Comparison of ENCODE assay signal across 8 cellular contexts in genomic region chr1:44807364-44808062, GRCh38. TPM values are rescaled to one million over a fixed set of nuclear protein-coding genes. Genes with fewer than 3 reads are reported as not detected.
DNase-seq lines count a peak whose midpoint lies in the region; ATAC-seq and TF ChIP-seq lines count a peak whose summit lies in the region.

No MANE protein-coding gene starts in this region.

- TF ChIP-seq CTCF in GM10266 (IDR thresholded peaks at IDR 0.05; ENCODE audit: control insufficient read depth, insufficient read depth, low read depth, missing control alignments) (no peak), PC-9 (conservative IDR thresholded peaks at IDR 0.05) (no peak)

- TSS peak; percentile 24 for BruUV-seq in PC-9 (replicated peaks; lab: Mats Ljungman, UMichigan)

- no peaks in the 10 kb centered on the region for H3K9me2 ChIP-seq in PC-9 (ENCODE audit: insufficient read depth)

- no peaks in the 10 kb centered on the region for H4K20me1 ChIP-seq in PC-9 (ENCODE audit: insufficient read depth)

- peaks cover 10% of the 10 kb centered on the region; the same call in 1 of the 2 replicates for H3K36me3 ChIP-seq in PC-9 (ENCODE audit: low read depth)
- H3K36me3 ChIP-seq in mucosa of stomach (ENCODE audit: control insufficient read depth, insufficient read depth, low read length): peaks cover 20% of the 10 kb centered on the region

- H3K9me3 ChIP-seq in PC-9 (ENCODE audit: insufficient read depth, low read depth) (no peaks in the 10 kb centered on the region), mucosa of stomach (ENCODE audit: control insufficient read depth, low read length) (no peaks in the 10 kb centered on the region)

- peak overlapping the region; percentile 70 for H3K4me2 ChIP-seq in PC-9

- H2AFZ ChIP-seq in PC-9: no peak overlapping the region

- DNase-seq in GM10266 (ENCODE audit: extremely low spot score): peak; percentile 88
- DNase-seq in PC-9: peak; percentile 99
- DNase-seq in activated T-cell treated with anti-CD3 and anti-CD28 coated beads, Interleukin-2, amount 50 U/mL, for 48 hours: peak; percentile 93 to 94
- DNase-seq in stimulated activated CD8-positive, alpha-beta memory T cell treated with anti-CD3 and anti-CD28 coated beads, Interleukin-7, amount 100 ng/mL, for 1 hour (ENCODE audit: low read depth in 2 of 2): peak; percentile 73 to 76

- peak overlapping the region; percentile 98 for H3K27ac ChIP-seq in PC-9

- H3K27me3 ChIP-seq in PC-9 (ENCODE audit: insufficient read depth, low read depth) (no peaks in the 10 kb centered on the region), mucosa of stomach (ENCODE audit: control insufficient read depth, insufficient read depth, low read length) (no peaks in the 10 kb centered on the region)

- intact Hi-C loops in PC-9 (cut with micrococcal nuclease; ENCODE audit: unreplicated experiment): loop anchor here (2.0 to 10.0 kb wide), 5 partner anchors 73 to 879 kb away; partner anchors contain the start of genes ARMH1, GPBP1L1, KIF2C and NASP

- peak overlapping the region; percentile 89 for H3K9ac ChIP-seq in mucosa of stomach (ENCODE audit: low read length)

- ATAC-seq in HG03045 (IDR thresholded peaks at IDR 0.05; ENCODE audit: unreplicated experiment): peak; percentile 36
- peak; percentile 83 for ATAC-seq in esophagus mucosa
- ATAC-seq in HG02884 (IDR thresholded peaks at IDR 0.05; ENCODE audit: unreplicated experiment): no peak

- peaks cover 21% of the 10 kb centered on the region; the same call in 1 of the 2 replicates for H3K79me2 ChIP-seq in PC-9 (ENCODE audit: low read depth)

- CTCF ChIA-PET in PC-9 (lab: Charles Lee): interaction anchor here (0.6 kb wide), 1 partner anchor 518 kb away, joined by 3 read pairs; no protein-coding TSS in a partner anchor

- H3K4me3 ChIP-seq in PC-9 (peak overlapping the region; percentile 30; the same call in 1 of the 2 replicates), mucosa of stomach (ENCODE audit: low read length) (no peak overlapping the region)

- H3F3A ChIP-seq in PC-9 (ENCODE audit: insufficient read depth, low read depth): peaks cover 81% of the 10 kb centered on the region

- H3K4me1 ChIP-seq in PC-9 (replicated peaks; ENCODE audit: insufficient read depth) (peaks cover 95% of the 10 kb centered on the region), mucosa of stomach (ENCODE audit: control insufficient read depth, insufficient read depth, low read length) (peaks cover 66% of the 10 kb centered on the region)

- POLR2A ChIA-PET in PC-9 (lab: Charles Lee; ENCODE audit: unreplicated experiment): interaction anchor here (0.6 to 1.2 kb wide), 2 partner anchors 12 to 85 kb away, joined by 5 to 8 read pairs; no protein-coding TSS in a partner anchor

RNA-seq across cellular contexts. Expression of gene DYNLT4, which starts 0.4 kb away (rescaled TPM):
- total RNA-seq in PC-9 (2021) (2.8 and 4.3 TPM in 2 replicates), esophagus mucosa (not detected)

RNA-seq across cellular contexts. Expression of gene BTBD19, which starts 0.8 kb away (rescaled TPM):
- total RNA-seq in PC-9 (2021): 6.2 and 7.3 TPM in 2 replicates
- total RNA-seq in esophagus mucosa: 2.4 TPM

RNA-seq across cellular contexts. Expression of gene PLK3, which starts 7.3 kb away (rescaled TPM):
- total RNA-seq in PC-9 (2021): 12.7 and 13.0 TPM in 2 replicates
- 20.7 TPM for total RNA-seq in esophagus mucosa

RNA-seq across cellular contexts. Expression of gene BEST4, which starts 19.5 kb away (rescaled TPM):
- total RNA-seq in PC-9 (2021): 0.70 and 1.3 TPM in 2 replicates
- not detected for total RNA-seq in esophagus mucosa

RNA-seq across cellular contexts. Expression of gene RPS8, which starts 32.2 kb away (rescaled TPM):
- 2,059 and 2,176 TPM in 2 replicates for total RNA-seq in PC-9 (2021)
- total RNA-seq in esophagus mucosa: 2,198 TPM
